32 cellular contexts compared by ENCODE assay signal in the genomic region with DNA sequence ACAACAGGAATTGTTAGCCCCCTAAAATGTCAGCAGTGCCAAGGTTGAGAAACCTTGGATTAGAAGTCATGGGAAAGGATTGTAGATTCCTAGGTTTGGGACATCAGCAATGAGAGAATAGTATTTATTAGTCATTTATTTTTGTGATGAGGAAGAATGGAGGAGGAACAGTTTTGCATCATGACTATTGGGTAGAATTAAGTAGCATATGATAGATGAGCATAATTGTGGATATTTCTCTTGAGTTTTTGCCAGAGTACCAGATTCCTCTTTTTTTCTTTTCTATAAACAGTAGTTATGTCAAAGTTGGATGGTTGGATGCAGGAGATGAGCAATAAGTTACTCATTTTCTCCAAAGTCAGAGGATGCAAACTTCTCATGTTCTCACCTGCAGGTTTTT.
DNase-seq lines count a peak whose midpoint lies in the region; ATAC-seq lines count a peak whose summit lies in the region.
"Had no signal": no experiment of that assay in that cellular context is flagged by ENCODE, and none has a peak within 500 bp of the region (broad histone marks: within the 10 kb centered on the region; RNA-seq: fewer than 3 reads in every experiment).

No MANE protein-coding gene starts in this region.

- ATAC-seq in HG03520 (IDR thresholded peaks at IDR 0.05; ENCODE audit: unreplicated experiment): no peak
- ATAC-seq: activated CD4-positive, alpha-beta T cell treated with anti-CD3 and anti-CD28 coated beads for 36 hours; gastroesophageal sphincter; left colon; Right ventricle myocardium inferior had no signal

- in situ Hi-C loops in KBM-7 (cut with MboI; ENCODE audit: low pct_unique_long_range_greater_than_20kb, low sequenced_read_pairs): no loop called here

- DNase-seq in AG20443 (ENCODE audit: low spot score): peak; percentile 49
- peak; percentile 14 for DNase-seq in HS-5 (ENCODE audit: low read depth)
- peak; percentile 7 for DNase-seq in astrocyte of the hippocampus (ENCODE audit: low read depth, low spot score)
- peak; percentile 26 for DNase-seq in hepatic stellate cell (ENCODE audit: low spot score)
- no peak for DNase-seq in KBM-7
- DNase-seq in LoVo (ENCODE audit: low spot score): no peak
- DNase-seq in T-helper 2 cell: no peak
- DNase-seq: ACHN; activated CD4-positive, alpha-beta T cell treated with anti-CD3 and anti-CD28 coated beads for 36 hours; activated CD8-positive, alpha-beta memory T cell treated with anti-CD3 and anti-CD28 coated beads for 24 hours; activated T-cell treated with anti-CD3 and anti-CD28 coated beads for 4 hours; anterior cingulate cortex; Caco-2; central memory CD4-positive, alpha-beta T cell; cortex of kidney; DMS53; effector memory CD4-positive, alpha-beta T cell; erythroblast; GDM1; immature natural killer cell; KG1; left colon; mammary epithelial cell; NCI-H1417; NCI-H2029; NCI-H510A treated with DMSO at 0.1 percent for 48 hours; NK-92 treated with Interleukin-12 subunit alpha and Interleukin-12 subunit beta, amount 100 ng/mL, for 24 hours; stimulated activated CD4-positive, alpha-beta T cell treated with anti-CD3 and anti-CD28 coated beads, Interleukin-4, amount 100 ng/mL, for 24 hours; tibial artery had no signal

Comparison
In these comparisons a context has a peak if more than half of its experiments do, and no peak if none do; other contexts are left out.
1. DNase-seq: peak in AG20443 (single experiment), HS-5 (single experiment), astrocyte of the hippocampus (single experiment) and hepatic stellate cell (single experiment); none in KBM-7 (single experiment), LoVo (single experiment) and T-helper 2 cell (0 of 5).